1 cellular context compared by ENCODE assay signal in the genomic region with DNA sequence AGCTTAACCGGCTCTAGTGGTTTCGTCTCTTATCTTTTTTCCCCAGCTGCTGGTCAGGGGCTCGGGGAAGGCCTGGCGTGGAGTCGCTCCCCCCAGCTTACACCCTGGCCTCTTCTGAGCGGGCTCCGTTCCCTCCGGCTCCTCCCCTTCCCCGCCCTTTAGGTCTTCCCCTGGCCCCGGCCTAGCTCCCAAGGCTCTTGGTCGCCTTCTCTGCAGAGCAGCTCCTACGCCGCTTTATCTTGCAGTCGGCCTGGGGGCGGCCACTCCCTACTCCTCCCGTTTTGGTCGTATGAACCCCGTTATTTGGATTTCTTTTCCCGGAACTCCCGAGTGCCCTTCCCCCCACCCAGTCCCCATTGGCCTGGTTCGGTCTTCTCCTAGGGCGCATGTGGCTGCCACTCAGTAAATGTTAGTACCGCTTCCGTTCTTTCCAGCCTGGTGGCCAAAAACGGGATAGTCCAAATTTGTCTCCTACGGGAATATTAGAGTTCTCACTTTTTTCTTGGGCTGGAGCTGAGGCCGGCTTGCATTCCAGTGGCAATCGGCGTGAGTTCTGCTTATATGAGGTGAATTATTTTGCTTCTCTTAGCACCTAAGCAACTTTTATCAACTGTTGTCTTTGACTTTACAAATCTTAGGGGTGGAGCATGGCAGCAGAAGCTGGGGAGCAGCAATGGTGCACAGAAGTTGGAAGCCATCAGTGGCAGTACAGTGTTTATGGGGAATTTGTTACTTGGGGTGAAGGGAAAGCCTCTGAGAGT.
TF ChIP-seq lines count a peak whose summit lies in the region.

No MANE protein-coding gene starts in this region.

TF ChIP-seq in HepG2, 621 proteins besides CTCF, POLR2A, EP300 and RAD21 (continued from another document and continues in another):
- TF ChIP-seq PRDM15 (CRISPR knock-in tag; IDR thresholded peaks at IDR 0.05) (peak; percentile 55; the same call in 1 of the 2 replicates), PLSCR1 (CRISPR knock-in tag; IDR thresholded peaks at IDR 0.05; ENCODE audit: borderline replicate concordance) (no peak), MYPOP (CRISPR knock-in tag; IDR thresholded peaks at IDR 0.05) (peak; percentile 42; the same call in 1 of the 2 replicates), UBTF (CRISPR knock-in tag; IDR thresholded peaks at IDR 0.05) (no peak; the same call in 1 of the 2 replicates), ZFP90 (CRISPR knock-in tag; IDR thresholded peaks at IDR 0.05; ENCODE audit: borderline replicate concordance) (no peak), PREB (CRISPR knock-in tag; IDR thresholded peaks at IDR 0.05) (no peak), ETV6 (CRISPR knock-in tag; conservative IDR thresholded peaks at IDR 0.05) (no peak), YEATS2 (CRISPR knock-in tag; IDR thresholded peaks at IDR 0.05; ENCODE audit: borderline replicate concordance) (no peak; the same call in 1 of the 2 replicates), KDM5A (IDR thresholded peaks at IDR 0.05; ENCODE audit: borderline replicate concordance, low read length) (peak; percentile 71), ZNF784 (CRISPR knock-in tag; IDR thresholded peaks at IDR 0.05; ENCODE audit: borderline replicate concordance) (no peak), FOXM1 (CRISPR knock-in tag; IDR thresholded peaks at IDR 0.05) (no peak), ZBTB43 (CRISPR knock-in tag; conservative IDR thresholded peaks at IDR 0.05) (no peak), KMT2A (CRISPR knock-in tag; IDR thresholded peaks at IDR 0.05) (no peak), HDAC6 (IDR thresholded peaks at IDR 0.05; ENCODE audit: low read depth, low read length) (no peak), MTA1 (CRISPR knock-in tag; IDR thresholded peaks at IDR 0.05; ENCODE audit: borderline replicate concordance) (peak; percentile 6; the same call in 1 of the 2 replicates), BCL3 (CRISPR knock-in tag; IDR thresholded peaks at IDR 0.05) (0 out of 2 replicates have a peak, but pooled peaks have one; percentile 7), ZNF24 (IDR thresholded peaks at IDR 0.05) (no peak), GLI4 (CRISPR knock-in tag; IDR thresholded peaks at IDR 0.05; ENCODE audit: borderline replicate concordance) (no peak; the same call in 1 of the 2 replicates), ZNF543 (CRISPR knock-in tag; IDR thresholded peaks at IDR 0.05) (peak; percentile 62; the same call in 1 of the 2 replicates), ZNF230 (CRISPR knock-in tag; IDR thresholded peaks at IDR 0.05) (peak; percentile 32; the same call in 1 of the 2 replicates), TCF12 (IDR thresholded peaks at IDR 0.05) (no peak), TCF12 (CRISPR knock-in tag; IDR thresholded peaks at IDR 0.05) (peak; percentile 87; the same call in 1 of the 2 replicates), ZNF225 (CRISPR knock-in tag; IDR thresholded peaks at IDR 0.05) (peak; percentile 77; the same call in 1 of the 2 replicates), ZNF414 (CRISPR knock-in tag; IDR thresholded peaks at IDR 0.05) (0 out of 2 replicates have a peak, but pooled peaks have one; percentile 19), CBX1 (IDR thresholded peaks at IDR 0.05; ENCODE audit: low read depth) (no peak), CSRNP2 (CRISPR knock-in tag; conservative IDR thresholded peaks at IDR 0.05; ENCODE audit: low read depth) (no peak), ZNF777 (CRISPR knock-in tag; IDR thresholded peaks at IDR 0.05) (no peak), HOXA7 (CRISPR knock-in tag; IDR thresholded peaks at IDR 0.05) (no peak), NPAS2 (CRISPR knock-in tag; IDR thresholded peaks at IDR 0.05; ENCODE audit: borderline replicate concordance) (no peak), AHR (CRISPR knock-in tag; IDR thresholded peaks at IDR 0.05) (no peak; the same call in 1 of the 2 replicates), ZBTB21 (CRISPR knock-in tag; IDR thresholded peaks at IDR 0.05) (no peak), RFXANK (CRISPR knock-in tag; IDR thresholded peaks at IDR 0.05) (no peak), FOXA3 (CRISPR knock-in tag; IDR thresholded peaks at IDR 0.05) (peak; percentile 1; the same call in 1 of the 2 replicates), NKX3-1 (CRISPR knock-in tag; IDR thresholded peaks at IDR 0.05) (0 out of 2 replicates have a peak, but pooled peaks have one; percentile 39), GFI1 (CRISPR knock-in tag; IDR thresholded peaks at IDR 0.05; ENCODE audit: borderline replicate concordance) (peak; percentile 56; the same call in 1 of the 2 replicates), FOXK2 (IDR thresholded peaks at IDR 0.05) (no peak), ZBTB3 (CRISPR knock-in tag; IDR thresholded peaks at IDR 0.05; ENCODE audit: borderline replicate concordance, low read depth) (no peak), NRL (CRISPR knock-in tag; IDR thresholded peaks at IDR 0.05; ENCODE audit: borderline replicate concordance) (peak; percentile 60; the same call in 1 of the 2 replicates), HOXD1 (CRISPR knock-in tag; IDR thresholded peaks at IDR 0.05) (no peak), ZNF703 (CRISPR knock-in tag; IDR thresholded peaks at IDR 0.05; ENCODE audit: borderline replicate concordance) (no peak), MBNL3 (CRISPR knock-in tag; conservative IDR thresholded peaks at IDR 0.05) (no peak), RBFOX2 (IDR thresholded peaks at IDR 0.05; ENCODE audit: low read depth, low read length) (peak; percentile 66)
- TF ChIP-seq, protein P1, sequence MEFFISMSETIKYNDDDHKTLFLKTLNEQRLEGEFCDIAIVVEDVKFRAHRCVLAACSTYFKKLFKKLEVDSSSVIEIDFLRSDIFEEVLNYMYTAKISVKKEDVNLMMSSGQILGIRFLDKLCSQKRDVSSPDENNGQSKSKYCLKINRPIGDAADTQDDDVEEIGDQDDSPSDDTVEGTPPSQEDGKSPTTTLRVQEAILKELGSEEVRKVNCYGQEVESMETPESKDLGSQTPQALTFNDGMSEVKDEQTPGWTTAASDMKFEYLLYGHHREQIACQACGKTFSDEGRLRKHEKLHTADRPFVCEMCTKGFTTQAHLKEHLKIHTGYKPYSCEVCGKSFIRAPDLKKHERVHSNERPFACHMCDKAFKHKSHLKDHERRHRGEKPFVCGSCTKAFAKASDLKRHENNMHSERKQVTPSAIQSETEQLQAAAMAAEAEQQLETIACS (CRISPR knock-in tag; IDR thresholded peaks at IDR 0.05) = no peak
- TF ChIP-seq, protein P2, sequence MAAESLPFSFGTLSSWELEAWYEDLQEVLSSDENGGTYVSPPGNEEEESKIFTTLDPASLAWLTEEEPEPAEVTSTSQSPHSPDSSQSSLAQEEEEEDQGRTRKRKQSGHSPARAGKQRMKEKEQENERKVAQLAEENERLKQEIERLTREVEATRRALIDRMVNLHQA (CRISPR knock-in tag; IDR thresholded peaks at IDR 0.05) = 0 out of 2 replicates have a peak, but pooled peaks have one; percentile 55
